In genomic region chr5:78622302-78622971, GRCh38 we compare ENCODE assay signal across 1 cellular context.
TF ChIP-seq lines count a peak whose summit lies in the region.

No MANE protein-coding gene starts in this region.

TF ChIP-seq in WTC11, 78 proteins besides CTCF, POLR2A, EP300 and RAD21 (continued from another document):
- TF ChIP-seq ZNF138 (CRISPR knock-in tag; conservative IDR thresholded peaks at IDR 0.05) (no peak), ZNF121 (CRISPR knock-in tag; IDR thresholded peaks at IDR 0.05) (no peak), ELF4 (CRISPR knock-in tag; IDR thresholded peaks at IDR 0.05; ENCODE audit: low read depth) (no peak), CREM (CRISPR knock-in tag; IDR thresholded peaks at IDR 0.05) (no peak)
